13 cellular contexts compared by ENCODE assay signal in genomic region chr16:25501530-25502255, GRCh38.
DNase-seq lines count a peak whose midpoint lies in the region; ATAC-seq and TF ChIP-seq lines count a peak whose summit lies in the region.
"Had no signal": no experiment of that assay in that cellular context is flagged by ENCODE, and none has a peak within 500 bp of the region (broad histone marks: within the 10 kb centered on the region; RNA-seq: fewer than 3 reads in every experiment).

No MANE protein-coding gene starts in this region.

- CTCF ChIA-PET in A673 (lab: Charles Lee): no interaction called here

- TF ChIP-seq CTCF in A673 (conservative IDR thresholded peaks at IDR 0.05; ENCODE audit: low read depth, low read length): no peak

- H3K9me3 ChIP-seq in A673 (ENCODE audit: low read depth, low read length, poor library complexity, severe bottlenecking): no peaks in the 10 kb centered on the region

- intact Hi-C loops in A673 (cut with micrococcal nuclease; ENCODE audit: unreplicated experiment): no loop called here

- no peak overlapping the region for H3K27ac ChIP-seq in A673 (ENCODE audit: low read depth, low read length, poor library complexity, severe bottlenecking)

- no peak overlapping the region for H3K4me3 ChIP-seq in A673 (ENCODE audit: low read depth, low read length, poor library complexity, severe bottlenecking)

- no peaks in the 10 kb centered on the region for H3K4me1 ChIP-seq in A673 (ENCODE audit: insufficient read depth, low read length, poor library complexity, severe bottlenecking)

- POLR2A ChIA-PET in A673 (lab: Charles Lee; ENCODE audit: low non-redundant PET): no interaction called here

- ATAC-seq in HG02981 (IDR thresholded peaks at IDR 0.05; ENCODE audit: unreplicated experiment): no peak
- ATAC-seq in GM21619 (IDR thresholded peaks at IDR 0.05; ENCODE audit: unreplicated experiment): no peak

- H3K36me3 ChIP-seq in A673 (ENCODE audit: insufficient read depth, low read length, poor library complexity, severe bottlenecking): no peaks in the 10 kb centered on the region

- BruUV-seq in A673 (replicated peaks; lab: Mats Ljungman, UMichigan): no TSS peak

- peak; percentile 3 for DNase-seq in A673 (ENCODE audit: low spot score)
- DNase-seq in HT-29 (ENCODE audit: low spot score): peak; percentile 4
- DNase-seq in astrocyte of the hippocampus (ENCODE audit: low read depth, low spot score): peak; percentile 19
- peak; percentile 58 for DNase-seq in left kidney (ENCODE audit: low read depth, low spot score)
- no peak for DNase-seq in AG20443 (ENCODE audit: low spot score)
- DNase-seq in activated CD8-positive, alpha-beta memory T cell treated with anti-CD3 and anti-CD28 coated beads, Interleukin-2, amount 50 U/mL, for 4 hours: no peak
- DNase-seq: DMS 273 treated with DMSO at 0.1 percent for 48 hours, NCI-H146, NCI-H2081, NCI-H510A treated with DMSO at 0.1 percent for 48 hours, SHP77 had no signal

- no peaks in the 10 kb centered on the region for H3K27me3 ChIP-seq in A673 (replicated peaks; ENCODE audit: insufficient read depth, low read depth, low read length, poor library complexity)

Comparison
In these comparisons a context has a peak if more than half of its experiments do, and no peak if none do; other contexts are left out.
1. DNase-seq: peak in A673 (single experiment), HT-29 (single experiment), astrocyte of the hippocampus (single experiment) and left kidney (single experiment); none in AG20443 (single experiment) and activated CD8-positive, alpha-beta memory T cell treated with anti-CD3 and anti-CD28 coated beads, Interleukin-2, amount 50 U/mL, for 4 hours (single experiment).